In the genomic region with DNA sequence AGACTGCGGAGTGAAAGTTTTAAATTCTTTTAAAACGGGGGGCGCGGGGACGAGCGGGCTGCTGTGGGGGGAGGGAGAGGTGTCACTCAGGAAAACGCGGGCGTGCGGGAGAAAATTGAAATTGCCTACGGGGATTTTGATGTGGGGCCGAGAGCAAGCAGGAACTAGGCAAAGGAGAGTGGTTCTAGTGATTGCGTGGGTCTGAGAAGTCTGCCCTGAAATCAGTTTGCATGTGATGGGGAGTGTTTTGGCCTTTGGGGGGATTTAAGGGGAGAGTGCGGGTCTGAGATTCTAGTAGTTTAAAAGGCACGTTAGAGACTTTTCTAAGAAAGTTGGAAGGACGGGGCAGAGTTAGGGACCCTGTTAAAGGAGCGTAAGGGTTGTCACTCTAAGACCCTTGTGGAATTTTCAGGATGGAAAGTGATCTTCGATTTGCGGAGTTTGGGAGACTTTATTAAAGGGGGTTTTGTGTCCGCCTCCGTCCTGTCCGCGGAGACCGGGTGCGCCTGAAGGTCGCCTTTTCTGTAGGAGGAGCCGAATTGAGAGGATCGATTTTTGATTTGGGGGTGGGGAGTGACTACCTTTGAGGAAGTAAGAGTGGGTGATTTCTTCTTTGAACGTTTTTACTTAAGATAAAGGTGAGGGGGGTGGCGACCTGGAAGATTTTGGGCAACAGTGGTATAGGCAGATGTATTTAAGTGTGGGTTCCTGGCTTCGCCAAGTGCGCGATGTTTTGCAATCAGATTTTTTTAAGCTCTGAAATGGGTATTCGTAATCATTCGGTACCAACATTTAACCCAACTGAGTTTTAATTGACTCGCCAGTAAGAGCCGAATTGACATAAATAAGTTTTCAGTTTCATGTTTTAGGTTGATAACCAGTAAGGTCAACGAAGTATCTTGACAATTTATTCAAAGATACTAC, we compare ENCODE assay signal across 8 cellular contexts. TPM values are rescaled to one million over a fixed set of nuclear protein-coding genes. Genes with fewer than 3 reads are reported as not detected.
DNase-seq lines count a peak whose midpoint lies in the region; FAIRE-seq and TF ChIP-seq lines count a peak whose summit lies in the region.

No MANE protein-coding gene starts in this region.

- H3K36me3 Mint-ChIP-seq in neural progenitor cell, result no peaks in the 10 kb centered on the region
- H3K36me3 Mint-ChIP-seq in HFFc6 (ENCODE audit: low read depth), result no peaks in the 10 kb centered on the region

- H3K4me1 ChIP-seq in HUES48 (ENCODE audit: control insufficient read depth, insufficient read depth, low read length), result peaks cover 49% of the 10 kb centered on the region
- H3K4me1 ChIP-seq in neural progenitor cell, result peaks cover 31% of the 10 kb centered on the region

- H3K9ac ChIP-seq in HUES48 (ENCODE audit: low read depth, low read length), result peak overlapping the region; percentile 56
- peak overlapping the region; percentile 77 for H3K9ac ChIP-seq in neural progenitor cell

- H4K20me1 ChIP-seq in neural progenitor cell (ENCODE audit: low read depth), result peaks cover 47% of the 10 kb centered on the region

- H3K4me1 Mint-ChIP-seq in neural progenitor cell, result peaks cover 32% of the 10 kb centered on the region
- peaks cover 45% of the 10 kb centered on the region for H3K4me1 Mint-ChIP-seq in HFFc6 (ENCODE audit: low read depth)

- H3K27me3 ChIP-seq in HUES48 (ENCODE audit: control insufficient read depth, insufficient read depth, low read length), result peaks cover 3% of the 10 kb centered on the region; the same call in 1 of the 2 replicates
- no peaks in the 10 kb centered on the region for H3K27me3 ChIP-seq in WERI-Rb-1 (ENCODE audit: insufficient read depth, low read depth, severe bottlenecking)
- H3K27me3 ChIP-seq in neural progenitor cell, result no peaks in the 10 kb centered on the region

- peaks cover 55% of the 10 kb centered on the region for H3K79me2 ChIP-seq in neural progenitor cell (ENCODE audit: low read depth)

- H3K9me3 Mint-ChIP-seq in neural progenitor cell, result no peaks in the 10 kb centered on the region
- H3K9me3 Mint-ChIP-seq in HFFc6, result no peaks in the 10 kb centered on the region

- TF ChIP-seq POLR2A in erythroblast (IDR thresholded peaks at IDR 0.05; ENCODE audit: low read length), result no peak

- peak overlapping the region; percentile 88 for H2AFZ ChIP-seq in neural progenitor cell (replicated peaks)

- H3K4me3 Mint-ChIP-seq in neural progenitor cell, result no peak overlapping the region
- no peak overlapping the region for H3K4me3 Mint-ChIP-seq in HFFc6

- H3K27me3 Mint-ChIP-seq in neural progenitor cell (ENCODE audit: insufficient read depth, low read depth) (no peaks in the 10 kb centered on the region), HFFc6 (ENCODE audit: insufficient read depth) (no peaks in the 10 kb centered on the region)

- DNase-seq in activated naive CD4-positive, alpha-beta T cell treated with Interleukin-2 at 50 U/mL for 16 hours, result peak; percentile 40
- no peak for DNase-seq in activated naive CD4-positive, alpha-beta T cell treated with anti-CD3 and anti-CD28 coated beads, Interleukin-2, amount 50 U/mL, for 16 hours
- DNase-seq in WERI-Rb-1, result peak; percentile 26
- DNase-seq in erythroblast (lab: John Stamatoyannopoulos, UW), result peak; percentile 36 to 53
- DNase-seq in neural progenitor cell (ENCODE audit: low spot score), result peak; percentile 48
- DNase-seq in HFFc6, result no peak
- no peak for DNase-seq in D721Med (ENCODE audit: insufficient read length, low spot score)

- H3K9me3 ChIP-seq in HUES48 (ENCODE audit: control insufficient read depth, insufficient read depth, low read length) (no peaks in the 10 kb centered on the region), WERI-Rb-1 (ENCODE audit: severe bottlenecking) (no peaks in the 10 kb centered on the region), neural progenitor cell (ENCODE audit: low read depth) (no peaks in the 10 kb centered on the region)

- FAIRE-seq in D721Med (lab: Jason Lieb, UNC), result no peak

- H3K27ac Mint-ChIP-seq in neural progenitor cell (no peak overlapping the region), HFFc6 (no peak overlapping the region)

- H3K27ac ChIP-seq in HUES48 (ENCODE audit: low read depth, low read length) (peak overlapping the region; percentile 77), WERI-Rb-1 (peak overlapping the region; percentile 99), neural progenitor cell (peak overlapping the region; percentile 58)

- 0 out of 2 replicates have a peak, but pooled peaks cover 5% of the 10 kb centered on the region for H3K36me3 ChIP-seq in HUES48 (ENCODE audit: control insufficient read depth, insufficient read depth, low read length)
- H3K36me3 ChIP-seq in WERI-Rb-1, result peaks cover 9% of the 10 kb centered on the region
- no peaks in the 10 kb centered on the region for H3K36me3 ChIP-seq in neural progenitor cell

- H3K4me3 ChIP-seq in HUES48 (ENCODE audit: low read depth, low read length) (peak overlapping the region; percentile 98), WERI-Rb-1 (ENCODE audit: low read depth, low read length) (peak overlapping the region; percentile 95), neural progenitor cell (peak overlapping the region; percentile 77)

- TF ChIP-seq CTCF in WERI-Rb-1 (IDR thresholded peaks at IDR 0.05; ENCODE audit: low read depth, low read length) (no peak), neural progenitor cell (IDR thresholded peaks at IDR 0.05) (no peak), HFFc6 (IDR thresholded peaks at IDR 0.05) (no peak), D721Med (IDR thresholded peaks at IDR 0.05; ENCODE audit: insufficient read depth, missing control alignments) (no peak)

- H3K4me2 ChIP-seq in neural progenitor cell, result peak overlapping the region; percentile 93

- H3F3A ChIP-seq in neural progenitor cell (ENCODE audit: low read depth), result peaks cover 16% of the 10 kb centered on the region

RNA-seq across cellular contexts. Expression of gene EED, which starts 1.1 kb away (rescaled TPM):
- 44.2 and 64.9 TPM in 2 replicates for total RNA-seq in neural progenitor cell (ENCODE audit: low replicate concordance)
- 10 to 100 TPM; 14.6 to 19.8 (median 17.1) TPM for total RNA-seq in HFFc6 (2021; fragmentation: NEBNext Ultra II Directional; extraction: Animal tissue kit (Norgen Biotek cat#: 25700))

RNA-seq across cellular contexts. Expression of gene HIKESHI, which starts 56.4 kb away (rescaled TPM):
- total RNA-seq in neural progenitor cell (ENCODE audit: low replicate concordance), result 86.6 and 87.2 TPM in 2 replicates
- 10 to 100 TPM; 38.9 to 51.7 (median 41.9) TPM for total RNA-seq in HFFc6 (2021; fragmentation: NEBNext Ultra II Directional; extraction: Animal tissue kit (Norgen Biotek cat#: 25700))

Comparison
In these comparisons a context has a peak if more than half of its experiments do, and no peak if none do; other contexts are left out.
1. DNase-seq: peak in activated naive CD4-positive, alpha-beta T cell treated with Interleukin-2 at 50 U/mL for 16 hours (single experiment), WERI-Rb-1 (single experiment), erythroblast (2 of 2) and neural progenitor cell (single experiment); none in activated naive CD4-positive, alpha-beta T cell treated with anti-CD3 and anti-CD28 coated beads, Interleukin-2, amount 50 U/mL, for 16 hours (single experiment), HFFc6 (single experiment) and D721Med (single experiment).
2. Peak in every context shown above with its lines, with median percentiles within 50 percentile points of each other: H3K27ac ChIP-seq and H3K4me3 ChIP-seq.